ENCODE assay signal across 1 cellular context in the genomic region with DNA sequence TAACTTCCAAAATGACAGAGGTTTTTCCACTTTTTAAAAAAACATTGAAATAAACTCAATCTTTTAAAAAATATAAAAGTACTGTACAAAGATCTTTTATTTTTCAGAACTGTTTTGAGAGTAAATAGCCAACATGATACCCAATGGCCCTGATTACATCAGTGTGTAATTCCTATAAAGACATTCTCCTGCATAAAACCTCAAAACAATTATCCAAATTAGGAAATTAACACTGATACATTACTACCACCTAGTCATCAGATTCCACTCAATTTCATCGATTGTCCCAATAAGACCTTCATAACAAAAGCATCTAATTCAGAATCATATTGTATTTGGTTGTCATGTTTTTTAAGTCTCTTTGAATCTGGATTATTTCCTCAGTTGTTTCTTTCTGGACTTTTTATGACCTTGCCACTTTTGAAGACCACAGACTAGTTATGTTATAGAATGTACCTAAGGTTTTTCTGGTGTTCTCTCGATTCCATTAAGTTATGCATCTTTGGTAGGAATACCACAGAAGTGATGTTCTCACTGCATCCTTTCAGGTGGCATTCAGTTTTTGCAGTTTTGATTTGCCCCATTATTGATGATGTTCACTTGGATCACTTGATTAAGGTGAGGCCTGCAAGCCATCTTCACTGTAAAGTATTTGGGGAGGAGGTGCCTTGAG.
TF ChIP-seq lines count a peak whose summit lies in the region.

No MANE protein-coding gene starts in this region.

TF ChIP-seq in HCT116, 20 proteins besides CTCF, POLR2A, EP300 and RAD21 (continued from another document):
- TF ChIP-seq, protein P1, sequence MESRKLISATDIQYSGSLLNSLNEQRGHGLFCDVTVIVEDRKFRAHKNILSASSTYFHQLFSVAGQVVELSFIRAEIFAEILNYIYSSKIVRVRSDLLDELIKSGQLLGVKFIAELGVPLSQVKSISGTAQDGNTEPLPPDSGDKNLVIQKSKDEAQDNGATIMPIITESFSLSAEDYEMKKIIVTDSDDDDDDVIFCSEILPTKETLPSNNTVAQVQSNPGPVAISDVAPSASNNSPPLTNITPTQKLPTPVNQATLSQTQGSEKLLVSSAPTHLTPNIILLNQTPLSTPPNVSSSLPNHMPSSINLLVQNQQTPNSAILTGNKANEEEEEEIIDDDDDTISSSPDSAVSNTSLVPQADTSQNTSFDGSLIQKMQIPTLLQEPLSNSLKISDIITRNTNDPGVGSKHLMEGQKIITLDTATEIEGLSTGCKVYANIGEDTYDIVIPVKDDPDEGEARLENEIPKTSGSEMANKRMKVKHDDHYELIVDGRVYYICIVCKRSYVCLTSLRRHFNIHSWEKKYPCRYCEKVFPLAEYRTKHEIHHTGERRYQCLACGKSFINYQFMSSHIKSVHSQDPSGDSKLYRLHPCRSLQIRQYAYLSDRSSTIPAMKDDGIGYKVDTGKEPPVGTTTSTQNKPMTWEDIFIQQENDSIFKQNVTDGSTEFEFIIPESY (IDR thresholded peaks at IDR 0.05; ENCODE audit: extremely low read depth, insufficient replicate concordance, low read length) = no peak
- TF ChIP-seq EGR1 (IDR thresholded peaks at IDR 0.05; ENCODE audit: low read depth) = no peak
- TF ChIP-seq TCF7L2 (IDR thresholded peaks at IDR 0.05; ENCODE audit: borderline replicate concordance, extremely low read depth, insufficient read depth, insufficient read length) = no peak
- TF ChIP-seq, protein P2, sequence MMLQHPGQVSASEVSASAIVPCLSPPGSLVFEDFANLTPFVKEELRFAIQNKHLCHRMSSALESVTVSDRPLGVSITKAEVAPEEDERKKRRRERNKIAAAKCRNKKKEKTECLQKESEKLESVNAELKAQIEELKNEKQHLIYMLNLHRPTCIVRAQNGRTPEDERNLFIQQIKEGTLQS (IDR thresholded peaks at IDR 0.05) = no peak
